24 cellular contexts compared by ENCODE assay signal in the genomic region with DNA sequence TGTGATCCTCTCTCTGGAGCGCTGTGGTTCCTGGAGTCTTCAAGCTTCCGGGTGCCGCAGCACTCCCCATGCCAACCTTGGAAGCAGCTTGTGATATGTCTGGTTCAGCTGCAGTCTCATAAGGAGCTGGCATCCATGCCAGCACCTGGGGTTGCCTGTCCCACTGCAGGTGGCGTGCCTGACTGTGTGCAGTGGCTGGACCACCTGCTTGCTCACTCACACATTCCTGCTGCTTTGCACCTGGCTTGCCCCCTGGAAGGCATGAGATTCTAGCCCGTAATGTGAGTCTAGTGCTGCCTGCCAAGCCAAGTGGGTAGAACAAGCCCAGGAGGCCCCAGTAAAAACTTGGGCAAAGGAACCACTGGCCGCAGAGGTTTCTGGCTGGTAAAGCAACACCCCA.
DNase-seq lines count a peak whose midpoint lies in the region; ATAC-seq, FAIRE-seq and TF ChIP-seq lines count a peak whose summit lies in the region.
"Had no signal": no experiment of that assay in that cellular context is flagged by ENCODE, and none has a peak within 500 bp of the region (broad histone marks: within the 10 kb centered on the region; RNA-seq: fewer than 3 reads in every experiment).

No MANE protein-coding gene starts in this region.

- no peak for FAIRE-seq in GM12878 (lab: Jason Lieb, UNC)
- FAIRE-seq: GM12892, HepG2 had no signal

- no peak overlapping the region for H3K27ac Mint-ChIP-seq in endodermal cell
- H3K27ac Mint-ChIP-seq: CD4-positive, CD25-positive, alpha-beta regulatory T cell had no signal

- H3K36me3 ChIP-seq in GM12878 (ENCODE audit: control insufficient read depth in 2 of 2, insufficient read depth in 2 of 2, low read length in 1 of 2): no peaks in the 10 kb centered on the region
- no peaks in the 10 kb centered on the region for H3K36me3 ChIP-seq in spleen
- no peaks in the 10 kb centered on the region for H3K36me3 ChIP-seq in endodermal cell (ENCODE audit: control insufficient read depth, insufficient read depth, low read length)
- H3K36me3 ChIP-seq: SJCRH30 had no signal

- H3K4me2 ChIP-seq in GM12878 (ENCODE audit: control insufficient read depth, insufficient read depth): no peak overlapping the region

- SMC1A ChIA-PET in GM12878 (lab: Charles Lee; ENCODE audit: uncharacterized antibody, unreplicated experiment): interaction anchor here (0.8 kb wide), 1 partner anchor 20 kb away, joined by 3 read pairs; no protein-coding TSS in a partner anchor

- H3K9me3 ChIP-seq in GM12878 (replicated peaks; ENCODE audit: control insufficient read depth, insufficient read depth, low read length) (no peaks in the 10 kb centered on the region; the same call in 2 of the 3 replicates), spleen (peaks cover 0 to 24% (median 9%) of the 10 kb centered on the region in 8 donors), endodermal cell (ENCODE audit: control insufficient read depth, low read length) (no peaks in the 10 kb centered on the region)
- H3K9me3 ChIP-seq: Caco-2, SJCRH30 had no signal

- TF ChIP-seq CTCF in GM12878 (IDR thresholded peaks at IDR 0.05 in 2 of 3, conservative IDR thresholded peaks at IDR 0.05 in 1 of 3; ENCODE audit: control insufficient read depth in 2 of 3, extremely low read depth in 1 of 3, insufficient read depth in 1 of 3, low read depth in 3 of 3, low read length in 3 of 3): no peak
- TF ChIP-seq CTCF in spleen (IDR thresholded peaks at IDR 0.05 in 8 of 11, conservative IDR thresholded peaks at IDR 0.05 in 3 of 11): no peak
- TF ChIP-seq CTCF in RWPE1 (conservative IDR thresholded peaks at IDR 0.05; ENCODE audit: low read depth): no peak
- TF ChIP-seq CTCF in endodermal cell (conservative IDR thresholded peaks at IDR 0.05): no peak

- DNase-seq in NAMALWA (ENCODE audit: low spot score) (peak; percentile 29), NCI-H2107 (lab: John Stamatoyannopoulos, UW) (peak; percentile 25), GM12878 (ENCODE audit: low read depth, low spot score) (no peak), spleen (peak; percentile 42), RWPE1 (ENCODE audit: low spot score) (no peak), endodermal cell (no peak), NCI-H526 (lab: John Stamatoyannopoulos, UW) (no peak)
- DNase-seq: Caco-2; CD4-positive, CD25-positive, alpha-beta regulatory T cell; GOT3; KBM-7; MM.1S; NCI-H1092; NCI-H1694 treated with DMSO at 0.1 percent for 48 hours; NCI-H2171 treated with DMSO at 0.1 percent for 48 hours; NCI-H748 treated with DMSO at 0.1 percent for 48 hours; NK-92 treated with Interleukin-12 subunit alpha and Interleukin-12 subunit beta, amount 100 ng/mL, for 24 hours; SJCRH30; T-helper 1 cell had no signal

- H3K4me3 ChIP-seq in GM12878: no peak overlapping the region
- H3K4me3 ChIP-seq in spleen: no peak overlapping the region
- no peak overlapping the region for H3K4me3 ChIP-seq in endodermal cell (ENCODE audit: low read length)
- H3K4me3 ChIP-seq: SJCRH30 had no signal

- no peaks in the 10 kb centered on the region for H3K4me1 Mint-ChIP-seq in endodermal cell
- H3K4me1 Mint-ChIP-seq: CD4-positive, CD25-positive, alpha-beta regulatory T cell had no signal

- H3K27ac ChIP-seq in GM12878 (ENCODE audit: control insufficient read depth, insufficient read depth) (no peak overlapping the region), spleen (no peak overlapping the region), RWPE1 (no peak overlapping the region), endodermal cell (ENCODE audit: low read depth, low read length) (no peak overlapping the region)
- H3K27ac ChIP-seq: HL-60, SJCRH30 had no signal

- no peak overlapping the region for H2AFZ ChIP-seq in GM12878 (ENCODE audit: control insufficient read depth, low read depth, low read length)

- H3K4me1 ChIP-seq in GM12878 (ENCODE audit: control insufficient read depth, insufficient read depth, low read length) (no peaks in the 10 kb centered on the region), spleen (no peaks in the 10 kb centered on the region), endodermal cell (ENCODE audit: control insufficient read depth, insufficient read depth, low read length) (no peaks in the 10 kb centered on the region)
- H3K4me1 ChIP-seq: Caco-2 had no signal

- no peaks in the 10 kb centered on the region for H3K9me3 Mint-ChIP-seq in endodermal cell

- TF ChIP-seq EP300 in GM12878 (IDR thresholded peaks at IDR 0.05; ENCODE audit: borderline replicate concordance in 1 of 2, control insufficient read depth in 1 of 2, low read depth in 2 of 2, low read length in 2 of 2): no peak

- no peaks in the 10 kb centered on the region for H3K27me3 Mint-ChIP-seq in endodermal cell (ENCODE audit: insufficient read depth)
- H3K27me3 Mint-ChIP-seq: CD4-positive, CD25-positive, alpha-beta regulatory T cell had no signal

- intact Hi-C loops in GM12878 (cut with micrococcal nuclease; ENCODE audit: unreplicated experiment) (no loop called here), spleen (cut with DNase I; ENCODE audit: low total_unique reads) (no loop called here)

- POLR2A ChIA-PET in GM12878 (lab: Charles Lee): no interaction called here
- POLR2A ChIA-PET in RWPE1 (lab: Yijun Ruan, JAX; ENCODE audit: low non-redundant PET): no interaction called here

- no peak overlapping the region for H3K9ac ChIP-seq in GM12878 (ENCODE audit: control insufficient read depth, insufficient read depth, low read length)
- H3K9ac ChIP-seq in endodermal cell (ENCODE audit: extremely low read depth, low read length, poor library complexity, severe bottlenecking): no peak overlapping the region

- TF ChIP-seq POLR2A in GM12878 (IDR thresholded peaks at IDR 0.05; ENCODE audit: low read depth, low read length) (no peak), spleen (IDR thresholded peaks at IDR 0.05) (no peak)

- ATAC-seq in GM12878: peak; percentile 21; the same call in 2 of the 3 replicates
- ATAC-seq: HCT116, HepG2, Panc1 had no signal

- RAD21 ChIA-PET in GM12878 (lab: Charles Lee; ENCODE audit: unreplicated experiment): no interaction called here

- no peaks in the 10 kb centered on the region for H3K27me3 ChIP-seq in GM12878 (replicated peaks in 1 of 2; ENCODE audit: control insufficient read depth in 2 of 2, insufficient read depth in 2 of 2, low read length in 1 of 2)
- H3K27me3 ChIP-seq in spleen (replicated peaks in 1 of 7): no peaks in the 10 kb centered on the region
- no peaks in the 10 kb centered on the region for H3K27me3 ChIP-seq in endodermal cell (ENCODE audit: control insufficient read depth, insufficient read depth, low read length, poor library complexity, severe bottlenecking)
- H3K27me3 ChIP-seq: SJCRH30 had no signal

- no peak overlapping the region for H3K4me3 Mint-ChIP-seq in endodermal cell
- H3K4me3 Mint-ChIP-seq: CD4-positive, CD25-positive, alpha-beta regulatory T cell had no signal

- BruUV-seq in GM12878 (replicated peaks; lab: Mats Ljungman, UMichigan): no TSS peak

- H3K36me3 Mint-ChIP-seq in endodermal cell (ENCODE audit: low read depth): no peaks in the 10 kb centered on the region
- H3K36me3 Mint-ChIP-seq: CD4-positive, CD25-positive, alpha-beta regulatory T cell had no signal

- in situ Hi-C loops in GM12878 (cut with MboI): no loop called here

- no peaks in the 10 kb centered on the region for H4K20me1 ChIP-seq in GM12878 (ENCODE audit: control insufficient read depth, insufficient read depth)

- CTCF ChIA-PET in GM12878 (lab: Yijun Ruan, JAX) (interaction anchor here (0.6 kb wide), 1 partner anchor 441 kb away, joined by 3 read pairs; no protein-coding TSS in a partner anchor), RWPE1 (lab: Yijun Ruan, JAX) (interaction anchor here (0.6 kb wide), 1 partner anchor 1767 kb away, joined by 5 read pairs; a partner anchor contains a TSS)

- no peak for TF ChIP-seq RAD21 in GM12878 (IDR thresholded peaks at IDR 0.05; ENCODE audit: insufficient read depth, low read depth, low read length)

- WGBS in GM12878 (ENCODE audit: insufficient coverage, insufficient replicate concordance, low lambda C conversion rate, missing lambda C conversion rate): 35% methylated on average over 6 of the region's 6 CpGs
- 87 to 92% (median 90%) methylated on average over 6 of the region's 6 CpGs for WGBS in spleen, 5 donors
- WGBS in endodermal cell (ENCODE audit: insufficient coverage in 1 of 2, insufficient read length in 1 of 2), 2 experiments: 91 to 94% methylated on average over 4 to 6 of the region's 6 CpGs

- no peaks in the 10 kb centered on the region for H3K79me2 ChIP-seq in GM12878 (ENCODE audit: control insufficient read depth, insufficient read depth, low read length)

TF ChIP-seq in GM12878, 131 proteins besides CTCF, POLR2A, EP300 and RAD21 (continues in another document):
- no peak for TF ChIP-seq ZNF274 (IDR thresholded peaks at IDR 0.05; ENCODE audit: insufficient read depth, insufficient read length)
- TF ChIP-seq, protein P1, sequence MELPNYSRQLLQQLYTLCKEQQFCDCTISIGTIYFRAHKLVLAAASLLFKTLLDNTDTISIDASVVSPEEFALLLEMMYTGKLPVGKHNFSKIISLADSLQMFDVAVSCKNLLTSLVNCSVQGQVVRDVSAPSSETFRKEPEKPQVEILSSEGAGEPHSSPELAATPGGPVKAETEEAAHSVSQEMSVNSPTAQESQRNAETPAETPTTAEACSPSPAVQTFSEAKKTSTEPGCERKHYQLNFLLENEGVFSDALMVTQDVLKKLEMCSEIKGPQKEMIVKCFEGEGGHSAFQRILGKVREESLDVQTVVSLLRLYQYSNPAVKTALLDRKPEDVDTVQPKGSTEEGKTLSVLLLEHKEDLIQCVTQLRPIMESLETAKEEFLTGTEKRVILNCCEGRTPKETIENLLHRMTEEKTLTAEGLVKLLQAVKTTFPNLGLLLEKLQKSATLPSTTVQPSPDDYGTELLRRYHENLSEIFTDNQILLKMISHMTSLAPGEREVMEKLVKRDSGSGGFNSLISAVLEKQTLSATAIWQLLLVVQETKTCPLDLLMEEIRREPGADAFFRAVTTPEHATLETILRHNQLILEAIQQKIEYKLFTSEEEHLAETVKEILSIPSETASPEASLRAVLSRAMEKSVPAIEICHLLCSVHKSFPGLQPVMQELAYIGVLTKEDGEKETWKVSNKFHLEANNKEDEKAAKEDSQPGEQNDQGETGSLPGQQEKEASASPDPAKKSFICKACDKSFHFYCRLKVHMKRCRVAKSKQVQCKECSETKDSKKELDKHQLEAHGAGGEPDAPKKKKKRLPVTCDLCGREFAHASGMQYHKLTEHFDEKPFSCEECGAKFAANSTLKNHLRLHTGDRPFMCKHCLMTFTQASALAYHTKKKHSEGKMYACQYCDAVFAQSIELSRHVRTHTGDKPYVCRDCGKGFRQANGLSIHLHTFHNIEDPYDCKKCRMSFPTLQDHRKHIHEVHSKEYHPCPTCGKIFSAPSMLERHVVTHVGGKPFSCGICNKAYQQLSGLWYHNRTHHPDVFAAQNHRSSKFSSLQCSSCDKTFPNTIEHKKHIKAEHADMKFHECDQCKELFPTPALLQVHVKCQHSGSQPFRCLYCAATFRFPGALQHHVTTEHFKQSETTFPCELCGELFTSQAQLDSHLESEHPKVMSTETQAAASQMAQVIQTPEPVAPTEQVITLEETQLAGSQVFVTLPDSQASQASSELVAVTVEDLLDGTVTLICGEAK (IDR thresholded peaks at IDR 0.05; ENCODE audit: borderline replicate concordance): no peak
- no peak for TF ChIP-seq LARP7 (IDR thresholded peaks at IDR 0.05)

Comparison
In these comparisons a context has a peak if more than half of its experiments do, and no peak if none do; other contexts are left out.
1. DNase-seq: peak in NAMALWA (single experiment), NCI-H2107 (single experiment) and spleen (single experiment); none in GM12878 (single experiment), RWPE1 (single experiment), endodermal cell (single experiment) and NCI-H526 (0 of 2).